ENCODE assay signal across 8 cellular contexts in the genomic region with DNA sequence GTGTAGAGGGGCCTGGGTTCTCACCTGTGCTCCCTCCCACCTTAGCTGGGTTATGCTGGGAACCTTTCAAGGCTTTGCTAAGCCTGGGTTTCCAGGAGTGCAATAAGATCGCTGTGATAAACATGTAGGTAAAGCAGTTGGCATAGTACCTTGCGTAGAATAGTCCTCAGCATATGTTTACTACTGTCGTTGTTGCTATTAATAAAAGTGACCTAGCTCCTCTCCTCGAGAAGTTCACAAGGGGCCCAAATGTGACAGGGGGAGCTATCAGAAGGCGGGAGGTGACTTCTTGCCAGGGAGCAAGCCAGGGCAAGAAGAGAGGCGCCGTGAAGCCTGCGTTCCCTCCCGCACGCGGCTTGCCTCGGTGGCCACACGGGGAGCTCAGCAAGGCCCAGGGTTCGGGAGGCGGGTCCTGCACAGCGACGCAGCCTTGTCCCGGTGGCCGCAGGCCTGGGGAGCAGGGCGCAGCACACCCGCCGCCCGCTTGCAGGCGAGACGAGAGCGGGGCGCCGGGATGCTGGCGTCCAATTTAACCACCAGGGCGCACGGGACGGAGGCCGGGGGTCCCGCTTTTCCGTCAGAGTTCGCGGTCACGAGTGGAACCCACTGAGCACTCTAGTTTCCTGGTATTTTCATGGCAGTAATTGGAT.
A peak's percentile ranks its signal among the peaks of the same experiment; 100 is the strongest.
DNase-seq lines count a peak whose midpoint lies in the region; ATAC-seq lines count a peak whose summit lies in the region.

No MANE protein-coding gene starts in this region.

- H3K4me3 Mint-ChIP-seq in activated T-cell treated with anti-CD3 and anti-CD28 coated beads, Interleukin-2, amount 50 U/mL, for 72 hours, result peak overlapping the region; percentile 80 to 83

- ATAC-seq in GM21619 (IDR thresholded peaks at IDR 0.05; ENCODE audit: unreplicated experiment), result peak; percentile 7
- peak; percentile 48 to 57 for ATAC-seq in activated T-cell treated with anti-CD3 and anti-CD28 coated beads, Interleukin-2, amount 50 U/mL, for 72 hours (replicated peaks in 1 of 2)
- peak; percentile 62 to 70 for ATAC-seq in left cardiac atrium

- DNase-seq in NCI-H146 (lab: John Stamatoyannopoulos, UW) (peak; percentile 76), NCI-H146 treated with DMSO at 0.1 percent for 48 hours (lab: John Stamatoyannopoulos, UW; ENCODE audit: unreplicated experiment) (no peak), LHCN-M2 (ENCODE audit: low read depth) (peak; percentile 4), left cardiac atrium (peak; percentile 53), posterior cingulate gyrus (peak in 8 of 10 donors; percentile 23 to 92 (median 42)), amniotic stem cell (lab: John Stamatoyannopoulos, UW) (no peak)
- DNase-seq in activated T-cell treated with anti-CD3 and anti-CD28 coated beads, Interleukin-2, amount 50 U/mL, for 72 hours, result peak; percentile 19 to 35

- H3K4me1 Mint-ChIP-seq in activated T-cell treated with anti-CD3 and anti-CD28 coated beads, Interleukin-2, amount 50 U/mL, for 72 hours (ENCODE audit: low read depth), result peaks cover 11% of the 10 kb centered on the region

- no peaks in the 10 kb centered on the region for H3K9me3 Mint-ChIP-seq in activated T-cell treated with anti-CD3 and anti-CD28 coated beads, Interleukin-2, amount 50 U/mL, for 72 hours

- H3K27me3 Mint-ChIP-seq in activated T-cell treated with anti-CD3 and anti-CD28 coated beads, Interleukin-2, amount 50 U/mL, for 72 hours (ENCODE audit: low read depth), result peaks cover 57% of the 10 kb centered on the region

- H3K27ac Mint-ChIP-seq in activated T-cell treated with anti-CD3 and anti-CD28 coated beads, Interleukin-2, amount 50 U/mL, for 72 hours, result no peak overlapping the region

- peaks cover 0 to 4% of the 10 kb centered on the region in 2 donors for H3K36me3 Mint-ChIP-seq in activated T-cell treated with anti-CD3 and anti-CD28 coated beads, Interleukin-2, amount 50 U/mL, for 72 hours (ENCODE audit: insufficient read depth in 2 of 2)

- intact Hi-C loops in left cardiac atrium (cut with DNase I) (no loop called here), posterior cingulate gyrus (cut with DNase I) (loop anchor here (10.0 kb wide), 1 partner anchor 97 kb away; no protein-coding TSS in a partner anchor)

Comparison
In these comparisons a context has a peak if more than half of its experiments do, and no peak if none do; other contexts are left out.
1. DNase-seq: peak in NCI-H146 (single experiment), LHCN-M2 (single experiment), activated T-cell treated with anti-CD3 and anti-CD28 coated beads, Interleukin-2, amount 50 U/mL, for 72 hours (2 of 2), left cardiac atrium (single experiment) and posterior cingulate gyrus (8 of 10); none in NCI-H146 treated with DMSO at 0.1 percent for 48 hours (single experiment) and amniotic stem cell (single experiment).
2. ATAC-seq: peak in every context shown above with its lines; median percentile 66 in left cardiac atrium; 52 in activated T-cell treated with anti-CD3 and anti-CD28 coated beads, Interleukin-2, amount 50 U/mL, for 72 hours; 7 in GM21619.